28 cellular contexts compared by ENCODE assay signal in the genomic region with DNA sequence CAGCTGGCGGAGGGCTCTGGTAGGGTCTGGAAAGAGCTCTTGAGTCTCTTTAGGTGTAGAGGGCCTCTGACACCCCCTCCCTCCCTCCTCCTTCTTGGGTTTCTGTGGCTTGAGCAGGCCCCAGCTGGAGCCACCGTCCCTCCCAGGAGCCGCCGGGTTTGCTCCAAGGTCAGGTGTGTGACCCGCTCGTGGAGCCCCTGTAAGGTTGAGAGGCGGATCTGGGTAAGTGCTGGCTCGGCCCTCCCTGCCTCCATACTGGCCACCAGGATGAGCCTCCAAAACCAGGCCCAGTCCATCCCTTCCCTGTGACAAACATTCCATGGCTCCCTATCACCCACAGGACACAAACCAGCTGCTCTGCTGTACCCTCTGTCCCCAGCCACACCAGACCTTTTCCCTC. TPM values are rescaled to one million over a fixed set of nuclear protein-coding genes. Genes with fewer than 3 reads are reported as not detected.
"Had no signal": no experiment of that assay in that cellular context is flagged by ENCODE, and none has a peak within 500 bp of the region (broad histone marks: within the 10 kb centered on the region; RNA-seq: fewer than 3 reads in every experiment).

No MANE protein-coding gene starts in this region.

- DNase-seq: activated CD4-positive, alpha-beta memory T cell treated with anti-CD3 and anti-CD28 coated beads for 36 hours; activated CD4-positive, alpha-beta T cell treated with anti-CD3 and anti-CD28 coated beads for 48 hours; activated CD8-positive, alpha-beta memory T cell treated with anti-CD3 and anti-CD28 coated beads, Interleukin-2, amount 50 U/mL, for 4 hours; activated T-cell treated with anti-CD3 and anti-CD28 coated beads, Interleukin-2, amount 50 U/mL, for 4 hours; amniotic stem cell; brain microvascular endothelial cell; effector memory CD8-positive, alpha-beta T cell; left cardiac atrium; midbrain; naive thymus-derived CD4-positive, alpha-beta T cell; stimulated activated CD4-positive, alpha-beta T cell treated with anti-CD3 and anti-CD28 coated beads, Interleukin-12 subunit alpha, Interleukin-12 subunit beta, amount 100 ng/mL, for 4 hours; stimulated activated CD4-positive, alpha-beta T cell treated with anti-CD3 and anti-CD28 coated beads, Interleukin-4, amount 100 ng/mL, for 1 hour; T1000; tibial artery; WERI-Rb-1 had no signal

- H3K27ac ChIP-seq: brain microvascular endothelial cell, coronary artery, gastroesophageal sphincter, hepatocyte, SK-N-MC, skin epidermis, suprapubic skin, tibial artery, WERI-Rb-1 had no signal

- H3K4me3 ChIP-seq: coronary artery, gastroesophageal sphincter, hepatocyte, SK-N-MC, skin epidermis, suprapubic skin, tibial artery had no signal

- H2AFZ ChIP-seq: hepatocyte had no signal

- H3K27ac Mint-ChIP-seq: activated CD4-positive, alpha-beta memory T cell treated with anti-CD3 and anti-CD28 coated beads for 36 hours; activated naive CD8-positive, alpha-beta T cell; activated T-helper 2 cell treated with anti-CD3 and anti-CD28 coated beads, Interferon-gamma antibody, Interleukin-2, Interleukin-4, amounts not matched to agents 10 μg/mL and 5 μg/mL and 100 μg/mL, durations not matched to agents 14 hours and 24 hours and 36 hours; stimulated activated naive CD8-positive, alpha-beta T cell treated with anti-CD3 and anti-CD28 coated beads, Interleukin-15, Interleukin-2, amounts not matched to agents 100 ng/mL and 50 ng/mL, for 24 hours; T-helper 1 cell treated with Interleukin-12 subunit alpha and Interleukin-12 subunit beta and Interleukin-4 antibody, amounts not matched to agents 30 μg/mL and 1 μg/mL, for 36 hours had no signal

- H3K4me3 Mint-ChIP-seq: activated CD4-positive, alpha-beta memory T cell treated with anti-CD3 and anti-CD28 coated beads for 36 hours; activated naive CD8-positive, alpha-beta T cell; activated T-cell treated with anti-CD3 and anti-CD28 coated beads, Interleukin-2, amount 50 U/mL, for 4 hours; effector memory CD8-positive, alpha-beta T cell; naive thymus-derived CD4-positive, alpha-beta T cell; stimulated activated naive CD8-positive, alpha-beta T cell treated with anti-CD3 and anti-CD28 coated beads, Interleukin-15, Interleukin-2, amounts not matched to agents 100 ng/mL and 50 ng/mL, for 24 hours; T-helper 1 cell treated with Interleukin-12 subunit alpha and Interleukin-12 subunit beta and Interleukin-4 antibody, amounts not matched to agents 30 μg/mL and 1 μg/mL, for 36 hours had no signal

- ATAC-seq: activated CD4-positive, CD25-positive, alpha-beta regulatory T cell treated with anti-CD3 and anti-CD28 coated beads, Interleukin-2, amount 50 U/mL, for 24 hours; activated T-cell treated with anti-CD3 and anti-CD28 coated beads, Interleukin-2, amount 50 U/mL, for 4 hours; effector memory CD8-positive, alpha-beta T cell; gastroesophageal sphincter; left cardiac atrium; naive thymus-derived CD4-positive, alpha-beta T cell; sciatic nerve had no signal

- H3K36me3 ChIP-seq: brain microvascular endothelial cell, gastroesophageal sphincter, suprapubic skin had no signal

- H3K9me3 Mint-ChIP-seq: activated CD4-positive, alpha-beta memory T cell treated with anti-CD3 and anti-CD28 coated beads for 36 hours; activated T-cell treated with anti-CD3 and anti-CD28 coated beads, Interleukin-2, amount 50 U/mL, for 4 hours; activated T-helper 2 cell treated with anti-CD3 and anti-CD28 coated beads, Interferon-gamma antibody, Interleukin-2, Interleukin-4, amounts not matched to agents 10 μg/mL and 5 μg/mL and 100 μg/mL, durations not matched to agents 14 hours and 24 hours and 36 hours; effector memory CD8-positive, alpha-beta T cell; naive thymus-derived CD4-positive, alpha-beta T cell; stimulated activated naive CD8-positive, alpha-beta T cell treated with anti-CD3 and anti-CD28 coated beads, Interleukin-15, Interleukin-2, amounts not matched to agents 100 ng/mL and 50 ng/mL, for 24 hours; T-helper 1 cell treated with Interleukin-12 subunit alpha and Interleukin-12 subunit beta and Interleukin-4 antibody, amounts not matched to agents 30 μg/mL and 1 μg/mL, for 36 hours had no signal

- H3K4me2 ChIP-seq: hepatocyte had no signal

- H3K36me3 Mint-ChIP-seq: activated CD4-positive, alpha-beta memory T cell treated with anti-CD3 and anti-CD28 coated beads for 36 hours; activated naive CD8-positive, alpha-beta T cell had no signal

- H3K27me3 Mint-ChIP-seq: activated CD4-positive, alpha-beta memory T cell treated with anti-CD3 and anti-CD28 coated beads for 36 hours; activated naive CD8-positive, alpha-beta T cell; effector memory CD8-positive, alpha-beta T cell; naive thymus-derived CD4-positive, alpha-beta T cell; stimulated activated naive CD8-positive, alpha-beta T cell treated with anti-CD3 and anti-CD28 coated beads, Interleukin-15, Interleukin-2, amounts not matched to agents 100 ng/mL and 50 ng/mL, for 24 hours had no signal

- H3K27me3 ChIP-seq: brain microvascular endothelial cell, gastroesophageal sphincter, hepatocyte, suprapubic skin, tibial artery had no signal

- H3K9me3 ChIP-seq: gastroesophageal sphincter, suprapubic skin, tibial artery had no signal

RNA-seq across cellular contexts. Expression of gene PLEKHB1, which starts 9.3 kb away (rescaled TPM):
- polyA plus RNA-seq: keratinocyte had no signal
